Comparison of ENCODE assay signal across 13 cellular contexts in genomic region chr2:186125156-186125555, GRCh38.
"Had no signal": no experiment of that assay in that cellular context is flagged by ENCODE, and none has a peak within 500 bp of the region (broad histone marks: within the 10 kb centered on the region; RNA-seq: fewer than 3 reads in every experiment).

No MANE protein-coding gene starts in this region.

- DNase-seq: activated CD4-positive, alpha-beta T cell treated with anti-CD3 and anti-CD28 coated beads, Interleukin-2, amount 50 U/mL, for 4 hours; activated naive CD4-positive, alpha-beta T cell treated with anti-CD3 and anti-CD28 coated beads, Interleukin-2, amount 50 U/mL, for 16 hours; activated T-cell treated with anti-CD3 and anti-CD28 coated beads, Interleukin-2, amount 50 U/mL, for 1 hour; amygdala; dorsolateral prefrontal cortex; foreskin keratinocyte; left ventricle myocardium superior; posterior cingulate gyrus; stomach had no signal

- H3K36me3 ChIP-seq: esophagus muscularis mucosa, right atrium auricular region, stomach had no signal

- H3K9me3 ChIP-seq: esophagus muscularis mucosa, right atrium auricular region, stomach had no signal

- H3K27ac ChIP-seq: dorsolateral prefrontal cortex, esophagus muscularis mucosa, foreskin keratinocyte, right atrium auricular region, skin epidermis, stomach had no signal

- H3K4me3 ChIP-seq: dorsolateral prefrontal cortex, esophagus muscularis mucosa, right atrium auricular region, skin epidermis, stomach had no signal

- H3K27me3 ChIP-seq: dorsolateral prefrontal cortex, esophagus muscularis mucosa, foreskin keratinocyte, right atrium auricular region, stomach had no signal

- ATAC-seq: activated CD4-positive, CD25-positive, alpha-beta regulatory T cell treated with anti-CD3 and anti-CD28 coated beads, Interleukin-2, amount 50 U/mL, for 24 hours; foreskin keratinocyte; left ventricle myocardium superior had no signal

- H3K4me1 ChIP-seq: foreskin keratinocyte, right atrium auricular region had no signal
